In the genomic region with DNA sequence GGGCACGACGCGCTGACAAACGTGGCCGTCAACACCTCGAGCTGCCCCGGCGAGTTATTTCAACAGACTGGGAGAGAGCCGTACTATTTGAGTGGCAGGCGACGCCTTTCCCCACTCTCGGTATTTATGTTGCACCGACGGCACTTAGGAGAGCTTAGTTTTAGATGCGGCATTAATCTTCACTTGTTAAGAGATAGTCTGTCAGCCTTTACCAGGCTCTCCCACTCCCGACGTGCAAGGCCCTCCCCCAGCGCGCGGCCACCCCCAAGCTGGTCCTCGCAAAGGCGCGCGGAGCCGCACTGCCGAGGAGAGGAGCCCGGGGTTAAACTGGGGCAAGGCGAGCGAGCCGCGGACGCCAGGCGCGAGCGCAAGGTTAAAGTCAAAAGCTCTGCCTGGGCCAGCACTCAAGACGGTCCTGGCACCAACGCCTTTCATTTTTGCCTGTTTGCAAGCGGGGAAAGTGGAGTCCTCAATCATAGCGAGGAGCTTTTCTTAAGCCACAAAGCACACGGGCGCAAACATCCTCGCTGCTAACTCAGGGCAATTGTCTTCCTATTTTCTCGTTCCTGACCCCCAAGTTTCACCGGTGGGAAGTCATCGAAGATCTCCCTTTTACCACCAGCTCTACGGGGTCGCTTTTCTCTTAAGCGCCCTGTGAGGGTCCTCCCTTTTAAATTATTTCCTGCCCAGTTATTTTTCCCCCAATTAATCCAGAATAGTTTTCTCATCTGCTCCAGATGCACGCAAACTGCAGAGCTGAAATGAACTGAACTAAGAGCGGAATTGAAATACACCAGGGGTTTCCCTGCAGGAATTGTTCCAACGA, we compare ENCODE assay signal across 10 cellular contexts.
A peak's percentile ranks its signal among the peaks of the same experiment; 100 is the strongest.
DNase-seq lines count a peak whose midpoint lies in the region; ATAC-seq and TF ChIP-seq lines count a peak whose summit lies in the region.
"Had no signal": no experiment of that assay in that cellular context is flagged by ENCODE, and none has a peak within 500 bp of the region (broad histone marks: within the 10 kb centered on the region; RNA-seq: fewer than 3 reads in every experiment).

No MANE protein-coding gene starts in this region.

- H3K27ac ChIP-seq in testis, result no peak overlapping the region

- peak; percentile 54 for ATAC-seq in left lobe of liver
- ATAC-seq: mucosa of descending colon had no signal

- H3K36me3 ChIP-seq in testis (ENCODE audit: low read depth, missing control alignments), result no peaks in the 10 kb centered on the region

- no peaks in the 10 kb centered on the region for H3K9me3 ChIP-seq in testis
- H3K9me3 ChIP-seq: mucosa of descending colon had no signal

- WGBS in testis, 2 donors, result 8 to 23% methylated on average over 19 to 51 of the region's 51 CpGs

- DNase-seq in NOMO-1 treated with DMSO at 0.1 percent for 48 hours (lab: John Stamatoyannopoulos, UW; ENCODE audit: unreplicated experiment) (peak; percentile 26), NOMO-1 (lab: John Stamatoyannopoulos, UW; ENCODE audit: unreplicated experiment in 2 of 2) (no peak), dermis blood vessel endothelial cell (peak; percentile 39), left lobe of liver (ENCODE audit: low spot score) (no peak), testis (no peak), NCI-H1105 treated with DMSO at 0.1 percent for 48 hours (lab: John Stamatoyannopoulos, UW) (no peak), LoVo (ENCODE audit: low spot score) (no peak)
- DNase-seq in stimulated activated CD4-positive, alpha-beta T cell treated with anti-CD3 and anti-CD28 coated beads, Interleukin-4, amount 100 ng/mL, for 1 hour, result no peak
- DNase-seq: mucosa of descending colon, NCI-H2081 treated with DMSO at 0.1 percent for 48 hours had no signal

- H3K27me3 ChIP-seq in testis, result no peaks in the 10 kb centered on the region

- intact Hi-C loops in testis (cut with DNase I; ENCODE audit: low total_unique reads), result no loop called here

- TF ChIP-seq POLR2A in testis (IDR thresholded peaks at IDR 0.05), result no peak

- peak overlapping the region; percentile 32 to 49 for H3K4me3 ChIP-seq in testis
- H3K4me3 ChIP-seq: mucosa of descending colon had no signal

- no peak for TF ChIP-seq CTCF in testis (IDR thresholded peaks at IDR 0.05)

- H3K4me1 ChIP-seq in testis, result peaks cover 4% of the 10 kb centered on the region

Comparison
In these comparisons a context has a peak if more than half of its experiments do, and no peak if none do; other contexts are left out.
1. DNase-seq: peak in NOMO-1 treated with DMSO at 0.1 percent for 48 hours (single experiment) and dermis blood vessel endothelial cell (single experiment); none in NOMO-1 (0 of 2), left lobe of liver (single experiment), testis (single experiment), NCI-H1105 treated with DMSO at 0.1 percent for 48 hours (single experiment), stimulated activated CD4-positive, alpha-beta T cell treated with anti-CD3 and anti-CD28 coated beads, Interleukin-4, amount 100 ng/mL, for 1 hour (single experiment) and LoVo (single experiment).